9 cellular contexts compared by ENCODE assay signal in the genomic region with DNA sequence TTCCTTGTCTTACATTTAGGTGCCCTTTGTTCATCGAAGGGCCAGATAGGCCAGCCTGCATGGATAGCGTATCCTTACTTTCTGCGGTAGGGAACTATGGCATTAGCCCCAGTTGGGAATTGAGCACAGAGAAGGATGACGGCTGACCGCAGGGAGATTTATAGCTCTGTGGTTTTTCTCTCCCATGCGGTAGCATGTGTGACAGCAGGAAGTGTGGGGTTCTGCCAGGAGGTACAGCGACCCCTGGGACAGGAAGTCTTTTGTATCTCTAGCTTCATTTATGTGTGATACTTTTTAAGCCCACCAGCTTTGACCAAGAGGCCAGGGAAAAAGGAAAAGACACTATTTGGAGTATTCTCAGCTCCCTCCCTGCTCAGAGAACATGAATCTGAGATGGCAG. TPM values are rescaled to one million over a fixed set of nuclear protein-coding genes. Genes with fewer than 3 reads are reported as not detected.
DNase-seq lines count a peak whose midpoint lies in the region; ATAC-seq and TF ChIP-seq lines count a peak whose summit lies in the region.
"Had no signal": no experiment of that assay in that cellular context is flagged by ENCODE, and none has a peak within 500 bp of the region (broad histone marks: within the 10 kb centered on the region; RNA-seq: fewer than 3 reads in every experiment).

No MANE protein-coding gene starts in this region.

- intact Hi-C loops in heart left ventricle (cut with DNase I) (loop anchor here in 2 of 10 donors (2.0 to 5.0 kb wide), 2 partner anchors 31 to 34 kb away; a partner anchor contains a TSS), right cardiac atrium (cut with DNase I) (loop anchor here in 1 of 4 donors (5.0 kb wide), 1 partner anchor 34 kb away; a partner anchor contains a TSS)

- H3K36me3 ChIP-seq in heart left ventricle (peaks cover 0 to 21% (median 9%) of the 10 kb centered on the region in 9 donors), SJCRH30 (no peaks in the 10 kb centered on the region), urinary bladder (ENCODE audit: insufficient read depth) (no peaks in the 10 kb centered on the region)

- H3K4me3 ChIP-seq in heart left ventricle (no peak overlapping the region), right cardiac atrium (ENCODE audit: low read length) (no peak overlapping the region), SJCRH30 (no peak overlapping the region), urinary bladder (ENCODE audit: low read depth, low read length) (no peak overlapping the region)

- peak overlapping the region; percentile 21 for H3K27ac Mint-ChIP-seq in endothelial cell (ENCODE audit: unreplicated experiment)

- H3K9me3 ChIP-seq in heart left ventricle (peaks cover 0 to 10% (median 0%) of the 10 kb centered on the region in 12 donors), right cardiac atrium (ENCODE audit: control insufficient read depth, low read length) (no peaks in the 10 kb centered on the region), SJCRH30 (replicated peaks) (no peaks in the 10 kb centered on the region)

- TF ChIP-seq CTCF in heart left ventricle (IDR thresholded peaks at IDR 0.05) = no peak
- TF ChIP-seq CTCF in endothelial cell (IDR thresholded peaks at IDR 0.05; ENCODE audit: unreplicated experiment) = no peak

- H3K4me1 Mint-ChIP-seq in endothelial cell (ENCODE audit: unreplicated experiment) = peaks cover 16% of the 10 kb centered on the region

- TF ChIP-seq POLR2A in heart left ventricle (IDR thresholded peaks at IDR 0.05) = no peak

- H3K9me3 Mint-ChIP-seq in endothelial cell (ENCODE audit: unreplicated experiment) = no peaks in the 10 kb centered on the region

- WGBS in heart left ventricle, 4 donors = 34 to 47% (median 39%) methylated on average over 7 of the region's 7 CpGs
- WGBS in right cardiac atrium = 36% methylated on average over 7 of the region's 7 CpGs
- 51% methylated on average over 7 of the region's 7 CpGs for WGBS in urinary bladder

- H3K4me1 ChIP-seq in heart left ventricle (peaks cover 0 to 63% (median 33%) of the 10 kb centered on the region in 12 donors), right cardiac atrium (ENCODE audit: control insufficient read depth, insufficient read depth, low read length) (peaks cover 5% of the 10 kb centered on the region), SJCRH30 (peaks cover 3% of the 10 kb centered on the region; the same call in 1 of the 2 replicates), urinary bladder (ENCODE audit: insufficient read depth) (no peaks in the 10 kb centered on the region)

- H3K27ac ChIP-seq in heart left ventricle = peak overlapping the region in 9 of 12 donors; percentile 14 to 85 (median 44)
- no peak overlapping the region for H3K27ac ChIP-seq in right cardiac atrium (ENCODE audit: low read length)
- H3K27ac ChIP-seq in SJCRH30 = no peak overlapping the region
- H3K27ac ChIP-seq in urinary bladder (ENCODE audit: low read depth) = peak overlapping the region; percentile 32

- peaks cover 0 to 6% (median 0%) of the 10 kb centered on the region in 9 donors for H3K27me3 ChIP-seq in heart left ventricle
- H3K27me3 ChIP-seq in right cardiac atrium (ENCODE audit: control insufficient read depth, insufficient read depth) = no peaks in the 10 kb centered on the region
- H3K27me3 ChIP-seq in SJCRH30 = no peaks in the 10 kb centered on the region

- ATAC-seq in heart left ventricle = peak in 3 of 4 donors; percentile 24 to 38 (median 33)
- ATAC-seq in right cardiac atrium = no peak
- no peak for ATAC-seq in HG03460 (IDR thresholded peaks at IDR 0.05; ENCODE audit: unreplicated experiment)

- no peak overlapping the region for H3K4me3 Mint-ChIP-seq in endothelial cell (ENCODE audit: unreplicated experiment)

- no peaks in the 10 kb centered on the region for H3K36me3 Mint-ChIP-seq in endothelial cell (ENCODE audit: low read depth, unreplicated experiment)

- H3K27me3 Mint-ChIP-seq in endothelial cell (ENCODE audit: unreplicated experiment) = no peaks in the 10 kb centered on the region

- DNase-seq in heart left ventricle = no peak
- DNase-seq in right cardiac atrium = no peak
- DNase-seq in SJCRH30 = peak; percentile 63 to 74
- no peak for DNase-seq in endothelial cell (ENCODE audit: low spot score)
- DNase-seq in effector CD8-positive, alpha-beta T cell (lab: John Stamatoyannopoulos, UW) = no peak
- no peak for DNase-seq in iPS-NIHi7 (ENCODE audit: extremely low spot score)
- DNase-seq: activated CD8-positive, alpha-beta memory T cell treated with anti-CD3 and anti-CD28 coated beads, Interleukin-2, amount 50 U/mL, for 4 hours had no signal

RNA-seq across cellular contexts. Expression of a gene that starts 33.1 kb away (rescaled TPM):
- total RNA-seq in heart left ventricle = 10 to 100 TPM; 11.5 to 29.0 (median 18.6) TPM
- polyA plus RNA-seq in heart left ventricle = 10 to 100 TPM in 1 of 2 donors, 1 to 10 TPM in 1; 7.2 to 12.3 TPM
- total RNA-seq in right cardiac atrium = 10 to 100 TPM in 3 of 4 donors, 1 to 10 TPM in 1; 7.8 to 14.4 (median 11.4) TPM
- 4.7 TPM for polyA plus RNA-seq in right cardiac atrium
- total RNA-seq in SJCRH30 (2014; rRNA removed; shearing (Covaris generic)) = 0.03 TPM in 1 of 2 replicates, not detected in the other
- total RNA-seq in endothelial cell (ENCODE audit: unreplicated experiment) = 0.90 TPM
- total RNA-seq in urinary bladder = 8.0 TPM
- 2.2 TPM for polyA plus RNA-seq in urinary bladder

RNA-seq across cellular contexts. Expression of a gene that starts 44.8 kb away (rescaled TPM):
- total RNA-seq in heart left ventricle = 10 to 100 TPM; 12.9 to 31.0 (median 23.6) TPM
- 10 to 100 TPM; 13.7 to 31.9 TPM for polyA plus RNA-seq in heart left ventricle
- 10 to 100 TPM; 18.7 to 27.0 (median 21.4) TPM for total RNA-seq in right cardiac atrium
- polyA plus RNA-seq in right cardiac atrium = 14.0 TPM
- 91.0 and 97.8 TPM in 2 replicates for total RNA-seq in SJCRH30 (2014; rRNA removed; shearing (Covaris generic))
- 28.5 TPM for total RNA-seq in endothelial cell (ENCODE audit: unreplicated experiment)
- 20.2 TPM for total RNA-seq in urinary bladder
- polyA plus RNA-seq in urinary bladder = 26.3 TPM

Comparison
In these comparisons a context has a peak if more than half of its experiments do, and no peak if none do; other contexts are left out.
1. ATAC-seq: peak in heart left ventricle (3 of 4); none in right cardiac atrium (0 of 2) and HG03460 (single experiment).
2. H3K27ac ChIP-seq: peak in heart left ventricle (9 of 12) and urinary bladder (single experiment); none in right cardiac atrium (single experiment) and SJCRH30 (single experiment).
3. DNase-seq: peak in SJCRH30 (2 of 2); none in heart left ventricle (0 of 5), right cardiac atrium (0 of 3), endothelial cell (single experiment), effector CD8-positive, alpha-beta T cell (single experiment) and iPS-NIHi7 (single experiment).